In genomic region chr20:58890073-58890453, GRCh38 we compare ENCODE assay signal across 8 cellular contexts. TPM values are rescaled to one million over a fixed set of nuclear protein-coding genes. Genes with fewer than 3 reads are reported as not detected.
DNase-seq lines count a peak whose midpoint lies in the region; ATAC-seq and TF ChIP-seq lines count a peak whose summit lies in the region.

No MANE protein-coding gene starts in this region.

- H3K27me3 ChIP-seq in HUES64 (ENCODE audit: insufficient read depth, low read length): 0 out of 2 replicates have a peak, but pooled peaks cover 2% of the 10 kb centered on the region
- H3K27me3 ChIP-seq in mucosa of stomach (ENCODE audit: control insufficient read depth, insufficient read depth, low read length): no peaks in the 10 kb centered on the region

- H3K4me1 ChIP-seq in HUES64 (ENCODE audit: insufficient read depth, low read length): peaks cover 25% of the 10 kb centered on the region
- peaks cover 17% of the 10 kb centered on the region for H3K4me1 ChIP-seq in mucosa of stomach (ENCODE audit: control insufficient read depth, insufficient read depth, low read length)

- no peak for DNase-seq in AG09309 (ENCODE audit: low read depth)
- DNase-seq in caudate nucleus (lab: John Stamatoyannopoulos, UW): peak in 2 of 61 donors; percentile 9 to 26
- DNase-seq in occipital lobe (lab: John Stamatoyannopoulos, UW): no peak
- DNase-seq in AML-193 (lab: John Stamatoyannopoulos, UW): no peak
- DNase-seq in stimulated activated CD8-positive, alpha-beta memory T cell treated with anti-CD3 and anti-CD28 coated beads, Interleukin-4, amount 100 ng/mL, for 48 hours: no peak

- H3K4me3 ChIP-seq in AG09309 (ENCODE audit: control insufficient read depth, low read depth, low read length) (peak overlapping the region; percentile 64), HUES64 (ENCODE audit: low read length) (peak overlapping the region; percentile 93), mucosa of stomach (ENCODE audit: low read length) (peak overlapping the region; percentile 41)

- H3K9ac ChIP-seq in HUES64 (ENCODE audit: low read depth, low read length) (peak overlapping the region; percentile 81), mucosa of stomach (ENCODE audit: low read length) (peak overlapping the region; percentile 82)

- 7% methylated on average over 46 of the region's 46 CpGs for WGBS in HUES64

- H3K27ac ChIP-seq in HUES64 (ENCODE audit: low read depth, low read length) (peak overlapping the region; percentile 95; the same call in 1 of the 2 replicates), caudate nucleus (ENCODE audit: low read depth, low read length) (peak overlapping the region; percentile 96)

- H3K9me3 ChIP-seq in HUES64 (ENCODE audit: insufficient read depth, low read depth, low read length) (no peaks in the 10 kb centered on the region), mucosa of stomach (ENCODE audit: control insufficient read depth, low read length) (no peaks in the 10 kb centered on the region)

- peaks cover 2% of the 10 kb centered on the region; the same call in 1 of the 2 replicates for H3K36me3 ChIP-seq in HUES64 (ENCODE audit: insufficient read depth, low read length)
- H3K36me3 ChIP-seq in mucosa of stomach (ENCODE audit: control insufficient read depth, insufficient read depth, low read length): no peaks in the 10 kb centered on the region

- TF ChIP-seq CTCF in AG09309 (IDR thresholded peaks at IDR 0.05; ENCODE audit: control insufficient read depth, insufficient read depth, low read depth, low read length, missing control alignments): no peak

- no peak for ATAC-seq in GM18873 (IDR thresholded peaks at IDR 0.05; ENCODE audit: low FRiP score, unreplicated experiment)

RNA-seq across cellular contexts. Expression of gene GNAS, which starts 37.5 kb away (rescaled TPM):
- 856 TPM for polyA plus RNA-seq in HUES64 (2013, experiment 1 of 2)
- 977 TPM for polyA plus RNA-seq in HUES64 (2013, experiment 2 of 2)
- 344 TPM for total RNA-seq in occipital lobe

RNA-seq across cellular contexts. Expression of gene GNAS-AS1, which starts 39.4 kb away (rescaled TPM):
- polyA plus RNA-seq in HUES64 (2013, experiment 1 of 2): 3.2 TPM
- 3.2 TPM for polyA plus RNA-seq in HUES64 (2013, experiment 2 of 2)
- total RNA-seq in occipital lobe: 0.94 TPM

Comparison
In these comparisons a context has a peak if more than half of its experiments do, and no peak if none do; other contexts are left out.
1. H3K4me3 ChIP-seq: peak in every context shown above with its lines; median percentile 93 in HUES64; 64 in AG09309; 41 in mucosa of stomach.